1 cellular context compared by ENCODE assay signal in the genomic region with DNA sequence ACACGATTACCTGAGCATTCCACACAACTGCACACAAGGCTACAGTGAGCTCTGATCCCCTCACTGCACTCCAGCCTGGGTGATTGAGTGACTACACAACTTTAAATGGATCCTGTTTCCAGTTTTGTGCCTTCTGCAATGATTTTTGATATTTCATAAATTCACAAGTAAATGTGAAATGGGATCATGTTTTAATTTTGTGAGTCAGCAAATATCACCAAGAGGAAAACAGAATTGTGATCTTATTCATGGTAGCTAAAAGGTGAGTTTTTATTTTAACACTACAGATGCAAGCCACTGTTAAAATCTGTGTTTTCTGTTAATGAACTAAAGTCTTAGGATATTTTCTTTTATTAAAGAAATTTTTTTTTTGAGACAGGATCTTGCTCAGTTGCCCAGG.
TF ChIP-seq lines count a peak whose summit lies in the region.

No MANE protein-coding gene starts in this region.

TF ChIP-seq in K562, 482 proteins besides CTCF, POLR2A, EP300 and RAD21 (continued from another document):
- peak; percentile 41 for TF ChIP-seq MAFF (IDR thresholded peaks at IDR 0.05; ENCODE audit: low read length)
- TF ChIP-seq MAFG (tag; conservative IDR thresholded peaks at IDR 0.05), result peak; percentile 63; the same call in 1 of the 2 replicates
- TF ChIP-seq PHB2 (IDR thresholded peaks at IDR 0.05; ENCODE audit: low read depth), result no peak
- no peak for TF ChIP-seq CEBPB (tag; IDR thresholded peaks at IDR 0.05)
- TF ChIP-seq FOXJ3 (CRISPR knock-in tag; IDR thresholded peaks at IDR 0.05), result no peak
- TF ChIP-seq, protein P1, sequence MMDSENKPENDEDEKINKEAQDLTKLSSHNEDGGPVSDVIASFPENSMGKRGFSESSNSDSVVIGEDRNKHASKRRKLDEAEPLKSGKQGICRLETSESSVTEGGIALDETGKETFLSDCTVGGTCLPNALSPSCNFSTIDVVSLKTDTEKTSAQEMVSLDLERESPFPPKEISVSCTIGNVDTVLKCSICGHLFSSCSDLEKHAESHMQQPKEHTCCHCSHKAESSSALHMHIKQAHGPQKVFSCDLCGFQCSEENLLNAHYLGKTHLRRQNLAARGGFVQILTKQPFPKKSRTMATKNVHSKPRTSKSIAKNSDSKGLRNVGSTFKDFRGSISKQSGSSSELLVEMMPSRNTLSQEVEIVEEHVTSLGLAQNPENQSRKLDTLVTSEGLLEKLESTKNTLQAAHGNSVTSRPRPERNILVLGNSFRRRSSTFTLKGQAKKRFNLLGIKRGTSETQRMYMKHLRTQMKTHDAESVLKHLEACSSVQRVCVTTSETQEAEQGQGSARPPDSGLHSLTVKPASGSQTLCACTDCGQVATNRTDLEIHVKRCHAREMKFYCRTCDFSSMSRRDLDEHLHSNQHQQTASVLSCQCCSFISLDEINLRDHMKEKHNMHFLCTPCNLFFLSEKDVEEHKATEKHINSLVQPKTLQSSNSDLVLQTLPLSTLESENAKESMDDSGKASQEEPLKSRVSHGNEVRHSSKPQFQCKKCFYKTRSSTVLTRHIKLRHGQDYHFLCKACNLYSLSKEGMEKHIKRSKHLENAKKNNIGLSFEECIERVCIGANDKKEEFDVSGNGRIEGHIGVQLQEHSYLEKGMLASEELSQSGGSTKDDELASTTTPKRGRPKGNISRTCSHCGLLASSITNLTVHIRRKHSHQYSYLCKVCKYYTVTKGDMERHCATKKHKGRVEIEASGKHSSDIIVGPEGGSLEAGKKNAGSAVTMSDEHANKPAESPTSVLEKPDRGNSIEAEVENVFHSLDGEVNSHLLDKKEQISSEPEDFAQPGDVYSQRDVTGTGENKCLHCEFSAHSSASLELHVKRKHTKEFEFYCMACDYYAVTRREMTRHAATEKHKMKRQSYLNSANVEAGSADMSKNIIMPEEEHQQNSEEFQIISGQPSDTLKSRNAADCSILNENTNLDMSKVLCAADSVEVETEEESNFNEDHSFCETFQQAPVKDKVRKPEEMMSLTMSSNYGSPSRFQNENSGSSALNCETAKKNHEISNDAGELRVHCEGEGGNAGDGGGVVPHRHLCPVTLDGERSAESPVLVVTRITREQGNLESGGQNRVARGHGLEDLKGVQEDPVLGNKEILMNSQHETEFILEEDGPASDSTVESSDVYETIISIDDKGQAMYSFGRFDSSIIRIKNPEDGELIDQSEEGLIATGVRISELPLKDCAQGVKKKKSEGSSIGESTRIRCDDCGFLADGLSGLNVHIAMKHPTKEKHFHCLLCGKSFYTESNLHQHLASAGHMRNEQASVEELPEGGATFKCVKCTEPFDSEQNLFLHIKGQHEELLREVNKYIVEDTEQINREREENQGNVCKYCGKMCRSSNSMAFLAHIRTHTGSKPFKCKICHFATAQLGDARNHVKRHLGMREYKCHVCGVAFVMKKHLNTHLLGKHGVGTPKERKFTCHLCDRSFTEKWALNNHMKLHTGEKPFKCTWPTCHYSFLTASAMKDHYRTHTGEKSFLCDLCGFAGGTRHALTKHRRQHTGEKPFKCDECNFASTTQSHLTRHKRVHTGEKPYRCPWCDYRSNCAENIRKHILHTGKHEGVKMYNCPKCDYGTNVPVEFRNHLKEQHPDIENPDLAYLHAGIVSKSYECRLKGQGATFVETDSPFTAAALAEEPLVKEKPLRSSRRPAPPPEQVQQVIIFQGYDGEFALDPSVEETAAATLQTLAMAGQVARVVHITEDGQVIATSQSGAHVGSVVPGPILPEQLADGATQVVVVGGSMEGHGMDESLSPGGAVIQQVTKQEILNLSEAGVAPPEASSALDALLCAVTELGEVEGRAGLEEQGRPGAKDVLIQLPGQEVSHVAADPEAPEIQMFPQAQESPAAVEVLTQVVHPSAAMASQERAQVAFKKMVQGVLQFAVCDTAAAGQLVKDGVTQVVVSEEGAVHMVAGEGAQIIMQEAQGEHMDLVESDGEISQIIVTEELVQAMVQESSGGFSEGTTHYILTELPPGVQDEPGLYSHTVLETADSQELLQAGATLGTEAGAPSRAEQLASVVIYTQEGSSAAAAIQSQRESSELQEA (IDR thresholded peaks at IDR 0.05; ENCODE audit: low read depth), result no peak
- no peak for TF ChIP-seq CBX2 (IDR thresholded peaks at IDR 0.05; ENCODE audit: insufficient read depth, low read length, poor library complexity, severe bottlenecking)
- no peak for TF ChIP-seq ASH1L (IDR thresholded peaks at IDR 0.05; ENCODE audit: borderline replicate concordance, low read depth, partially characterized antibody)
- TF ChIP-seq NCOA4 (IDR thresholded peaks at IDR 0.05; ENCODE audit: partially characterized antibody), result no peak
TF ChIP-seq in K562: peak in this region for 4.
